In the genomic region with DNA sequence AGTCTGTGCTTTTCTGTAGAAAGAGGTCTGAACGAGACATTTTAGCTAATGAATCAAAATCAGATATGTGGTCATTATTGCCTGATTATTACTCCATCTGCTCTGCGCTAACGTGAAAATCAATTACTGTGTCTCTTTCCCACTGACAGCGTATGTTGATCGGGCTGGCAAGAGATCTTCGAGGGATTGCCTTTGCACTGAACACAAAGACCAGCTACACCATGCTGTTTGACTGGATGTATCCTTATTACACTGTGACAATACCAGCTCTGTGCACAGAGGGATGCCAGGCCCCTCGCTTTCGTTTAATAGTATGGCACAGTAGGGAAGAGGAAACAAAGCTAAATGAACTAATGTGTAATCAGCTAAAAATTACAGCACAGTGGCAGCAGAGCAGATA, we compare ENCODE assay signal across 12 cellular contexts.
DNase-seq lines count a peak whose midpoint lies in the region; ATAC-seq lines count a peak whose summit lies in the region.
"Had no signal": no experiment of that assay in that cellular context is flagged by ENCODE, and none has a peak within 500 bp of the region (broad histone marks: within the 10 kb centered on the region; RNA-seq: fewer than 3 reads in every experiment).

No MANE protein-coding gene starts in this region.

- DNase-seq in G401 (ENCODE audit: low spot score), result peak; percentile 18
- DNase-seq in NCI-H2081 (lab: John Stamatoyannopoulos, UW), result peak; percentile 32 to 85
- peak; percentile 6 for DNase-seq in cerebellum (ENCODE audit: low spot score)
- DNase-seq in pons (ENCODE audit: low spot score), result peak; percentile 72
- no peak for DNase-seq in mesenteric fat pad (ENCODE audit: low spot score)
- DNase-seq: HCEC 1CT, NCI-H1694 treated with DMSO at 0.1 percent for 48 hours, NCI-H2171 treated with DMSO at 0.1 percent for 48 hours, NCI-H524, T-helper 1 cell had no signal

- ATAC-seq in GM21367 (IDR thresholded peaks at IDR 0.05; ENCODE audit: unreplicated experiment) (no peak), GM19324 (IDR thresholded peaks at IDR 0.05; ENCODE audit: low FRiP score, unreplicated experiment) (no peak)

- in situ Hi-C loops in G401 (cut with HindIII; ENCODE audit: low sequenced_read_pairs), result no loop called here
